Comparison of ENCODE assay signal across 21 cellular contexts in the genomic region with DNA sequence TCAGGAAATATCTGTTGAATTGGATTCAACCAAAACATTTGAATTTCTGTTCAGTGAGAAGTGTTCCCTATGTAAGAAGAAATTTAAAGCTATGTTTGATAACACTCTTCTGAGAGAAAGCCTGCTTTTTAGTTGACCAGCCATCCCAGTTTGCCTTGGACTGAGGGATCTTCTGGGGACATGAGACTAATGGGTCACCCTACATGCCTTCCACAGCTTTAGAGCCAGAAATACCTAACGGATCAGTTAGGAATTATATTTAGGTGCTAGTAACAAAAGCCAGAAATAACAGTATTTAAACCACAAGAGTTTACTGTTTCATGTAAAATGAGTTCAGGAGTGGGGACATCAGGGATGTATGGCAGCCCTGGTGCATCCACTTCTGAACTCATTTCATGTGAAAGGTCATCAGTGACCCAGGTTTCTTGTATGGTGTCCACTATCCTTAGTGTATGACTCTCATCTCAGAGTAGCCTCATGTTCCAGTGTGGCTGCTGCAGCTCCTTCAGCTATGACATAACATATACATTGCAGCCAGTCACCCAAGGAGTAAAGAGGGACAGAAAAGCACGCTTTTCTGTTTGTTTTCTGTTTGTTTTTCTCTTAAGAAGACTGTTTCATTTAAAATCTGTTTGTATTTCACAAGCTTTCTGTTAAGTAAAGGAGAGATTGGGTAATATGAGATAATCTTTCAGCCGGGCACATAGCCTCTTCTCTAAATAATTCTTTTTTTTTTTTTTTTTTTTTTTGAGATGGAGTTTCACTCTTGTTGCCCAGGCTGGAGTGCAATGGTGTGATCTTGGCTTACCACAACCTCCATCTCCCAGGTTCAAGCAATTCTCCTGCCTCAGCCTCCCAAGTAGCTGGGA.
DNase-seq lines count a peak whose midpoint lies in the region; ATAC-seq lines count a peak whose summit lies in the region.
"Had no signal": no experiment of that assay in that cellular context is flagged by ENCODE, and none has a peak within 500 bp of the region (broad histone marks: within the 10 kb centered on the region; RNA-seq: fewer than 3 reads in every experiment).

No MANE protein-coding gene starts in this region.

- ATAC-seq in left lobe of liver (peak; percentile 71), GM19328 (IDR thresholded peaks at IDR 0.05; ENCODE audit: unreplicated experiment) (no peak), Right ventricle myocardium superior (ENCODE audit: poor library complexity) (no peak)

- H3K27me3 ChIP-seq in Karpas-422 (ENCODE audit: low read length) = no peaks in the 10 kb centered on the region
- H3K27me3 ChIP-seq: BE2C, BLaER1 had no signal

- peak; percentile 22 for DNase-seq in Karpas-422
- DNase-seq in left lobe of liver (ENCODE audit: low spot score) = no peak
- no peak for DNase-seq in Right ventricle myocardium superior
- no peak for DNase-seq in ACHN
- DNase-seq: 8988T; BE2C; C1 segment of cervical spinal cord; CD4-positive, alpha-beta memory T cell; CD4-positive, CD25-positive, alpha-beta regulatory T cell; CD8-positive, alpha-beta memory T cell; COR-L47; DMS 273 treated with DMSO at 0.1 percent for 48 hours; DMS153; DMS53; DMS79; DND-41; EL; GDM1 had no signal

- H3K4me1 ChIP-seq in Karpas-422 (ENCODE audit: low read length) = no peaks in the 10 kb centered on the region
- H3K4me1 ChIP-seq: BE2C, BLaER1 had no signal

- H3K27ac ChIP-seq in Karpas-422 (ENCODE audit: low read length) = no peak overlapping the region
- H3K27ac ChIP-seq: BLaER1 had no signal

- in situ Hi-C loops in ACHN (cut with HindIII; ENCODE audit: low pct_ligation_motif_present, low pct_unique_long_range_greater_than_20kb, low sequenced_read_pairs) = no loop called here

- no peaks in the 10 kb centered on the region for H4K20me1 ChIP-seq in Karpas-422 (ENCODE audit: insufficient read depth, low read depth, low read length)
- H4K20me1 ChIP-seq: BLaER1 had no signal

- no peak overlapping the region for H2AFZ ChIP-seq in Karpas-422 (ENCODE audit: low read length)

- H3K36me3 ChIP-seq in Karpas-422 (ENCODE audit: insufficient read depth, low read length) = no peaks in the 10 kb centered on the region
- H3K36me3 ChIP-seq: BE2C, BLaER1 had no signal

- no peaks in the 10 kb centered on the region for H3K9me3 ChIP-seq in Karpas-422 (ENCODE audit: low read length)
- H3K9me3 ChIP-seq: BE2C, BLaER1 had no signal

- H3K4me3 ChIP-seq in Karpas-422 (ENCODE audit: low read length) = no peak overlapping the region
- H3K4me3 ChIP-seq: BLaER1, GM12878 had no signal

- no peaks in the 10 kb centered on the region for H3K79me2 ChIP-seq in Karpas-422 (ENCODE audit: low read length)

- H3K4me2 ChIP-seq in Karpas-422 (ENCODE audit: low read depth, low read length, poor library complexity, severe bottlenecking) = no peak overlapping the region
- H3K4me2 ChIP-seq: BLaER1 had no signal

- intact Hi-C loops in Right ventricle myocardium superior (cut with DNase I) = loop anchor here (2.0 kb wide), 1 partner anchor 44 kb away; no protein-coding TSS in a partner anchor

- H3K9me2 ChIP-seq in Karpas-422 (replicated peaks; ENCODE audit: insufficient read depth, low read length) = no peaks in the 10 kb centered on the region

- H3K9ac ChIP-seq in Karpas-422 (ENCODE audit: low read length) = no peak overlapping the region
- H3K9ac ChIP-seq: BLaER1 had no signal
